In genomic region chr7:23491502-23491901, GRCh38 we compare ENCODE assay signal across 1 cellular context.
TF ChIP-seq lines count a peak whose summit lies in the region.

No MANE protein-coding gene starts in this region.

TF ChIP-seq in HEK293T, 16 proteins besides CTCF, POLR2A, EP300 and RAD21:
- TF ChIP-seq FOXA1 (IDR thresholded peaks at IDR 0.05) (no peak), HDGF (IDR thresholded peaks at IDR 0.05; ENCODE audit: borderline replicate concordance) (no peak), LEF1 (IDR thresholded peaks at IDR 0.05; ENCODE audit: borderline replicate concordance) (no peak), ELF4 (IDR thresholded peaks at IDR 0.05) (no peak), PKNOX1 (IDR thresholded peaks at IDR 0.05) (no peak), FOXM1 (IDR thresholded peaks at IDR 0.05; ENCODE audit: borderline replicate concordance) (no peak), ZNF384 (IDR thresholded peaks at IDR 0.05) (no peak), SP1 (IDR thresholded peaks at IDR 0.05) (no peak), ARNT (IDR thresholded peaks at IDR 0.05) (no peak), FOXK2 (IDR thresholded peaks at IDR 0.05) (no peak), BHLHE40 (IDR thresholded peaks at IDR 0.05; ENCODE audit: borderline replicate concordance) (no peak), SUZ12 (IDR thresholded peaks at IDR 0.05) (no peak), L3MBTL2 (conservative IDR thresholded peaks at IDR 0.05) (no peak), TARDBP (IDR thresholded peaks at IDR 0.05) (no peak)
TF ChIP-seq in HEK293T: peak in this region for 0.
